Comparison of ENCODE assay signal across 8 cellular contexts in the genomic region with DNA sequence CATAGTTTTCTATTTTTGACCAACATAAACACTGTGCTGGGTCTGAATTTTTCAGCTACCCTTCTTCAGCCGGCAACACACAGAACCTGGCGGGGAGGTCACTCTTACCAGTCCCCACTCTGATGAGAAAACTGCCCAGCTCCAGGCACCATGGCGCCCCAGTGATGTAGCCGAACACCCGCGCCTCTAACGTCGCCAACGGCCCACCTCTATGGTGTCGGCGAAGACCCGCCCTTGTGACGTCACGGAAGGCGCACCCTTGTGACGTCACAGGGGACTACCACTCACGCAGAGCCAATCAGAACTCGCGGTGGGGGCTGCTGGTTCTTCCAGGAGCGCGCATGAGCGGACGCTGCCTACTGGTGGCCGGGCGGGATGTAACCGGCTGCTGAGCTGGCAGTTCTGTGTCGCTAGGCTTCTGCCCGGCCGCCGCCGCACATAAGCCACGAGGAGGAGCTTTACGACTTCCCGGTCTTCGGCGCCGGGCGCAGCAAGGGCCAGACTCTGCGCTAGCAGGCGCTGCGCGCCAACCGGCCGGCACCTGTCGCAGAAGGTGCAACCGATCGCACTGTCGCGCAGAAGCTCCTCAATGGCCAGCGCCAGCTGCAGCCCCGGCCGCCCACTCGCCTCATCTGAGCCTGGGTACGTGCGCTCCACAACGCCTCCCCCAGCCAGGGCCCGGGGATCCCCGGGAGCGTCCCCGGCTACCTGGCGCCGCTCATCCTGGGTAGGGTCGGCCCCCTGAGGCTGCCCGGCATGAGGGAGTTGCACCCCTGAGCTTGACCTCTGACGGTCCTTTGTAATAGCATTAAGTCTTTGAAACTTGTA.
DNase-seq lines count a peak whose midpoint lies in the region; ATAC-seq and TF ChIP-seq lines count a peak whose summit lies in the region.
"Not testable (repeated sequence)": the region's sequence is repeated elsewhere in the genome, so short reads cannot be mapped to it uniquely, and the experiment has no call there.

No MANE protein-coding gene starts in this region.

- H3K4me1 ChIP-seq in BE2C; mononuclear cell (ENCODE audit: insufficient read depth, low read length): not testable (repeated sequence)

- not testable (repeated sequence) for H3K27me3 ChIP-seq in BE2C; mononuclear cell (ENCODE audit: insufficient read depth, low read length)

- DNase-seq in BE2C (peak; percentile 100), RPMI8226 (peak; percentile 99), activated gamma-delta T cell treated with Interleukin-2 at 50 U/mL for 16 hours (peak; percentile 98), fibroblast of gingiva (ENCODE audit: low read depth) (peak; percentile 99)
- DNase-seq in stimulated activated CD4-positive, alpha-beta T cell treated with anti-CD3 and anti-CD28 coated beads, TNF-alpha, amount 100 ng/mL, for 1 hour (ENCODE audit: low read depth in 3 of 3, low spot score in 1 of 3), result peak; percentile 94 to 99 (median 97)

- H3K4me3 ChIP-seq in BE2C (ENCODE audit: low read depth, low read length) (peak overlapping the region; percentile 71), mononuclear cell (ENCODE audit: low read length) (peak overlapping the region; percentile 50)

- peak; percentile 67 for TF ChIP-seq POLR2A in GM19099 (IDR thresholded peaks at IDR 0.05; ENCODE audit: extremely low read depth, insufficient read length, low read depth)

- not testable (repeated sequence) for H3K9me3 ChIP-seq in BE2C; mononuclear cell (ENCODE audit: low read depth, low read length)

- ATAC-seq in HG03066 (IDR thresholded peaks at IDR 0.05; ENCODE audit: low read depth, unreplicated experiment), result peak; percentile 99

- not testable (repeated sequence) for H3K36me3 ChIP-seq in BE2C

- TF ChIP-seq CTCF in BE2C (IDR thresholded peaks at IDR 0.05; ENCODE audit: low read depth, low read length), result peak; percentile 33

Comparison
In these comparisons a context has a peak if more than half of its experiments do, and no peak if none do; other contexts are left out.
1. Peak in every context shown above with its lines: DNase-seq, ATAC-seq and H3K4me3 ChIP-seq.